Comparison of ENCODE assay signal across 7 cellular contexts in genomic region chr5:131138406-131138805, GRCh38. TPM values are rescaled to one million over a fixed set of nuclear protein-coding genes. Genes with fewer than 3 reads are reported as not detected.
A peak's percentile ranks its signal among the peaks of the same experiment; 100 is the strongest.
DNase-seq lines count a peak whose midpoint lies in the region; ATAC-seq and TF ChIP-seq lines count a peak whose summit lies in the region.
"Not testable (repeated sequence)": the region's sequence is repeated elsewhere in the genome, so short reads cannot be mapped to it uniquely, and the experiment has no call there.

No MANE protein-coding gene starts in this region.

- H3K4me1 Mint-ChIP-seq in CD4-positive, CD25-positive, alpha-beta regulatory T cell = peaks cover 5 to 23% (median 12%) of the 10 kb centered on the region in 4 donors
- peaks cover 16% of the 10 kb centered on the region for H3K4me1 Mint-ChIP-seq in activated CD4-positive, alpha-beta memory T cell treated with anti-CD3 and anti-CD28 coated beads for 36 hours (ENCODE audit: low read depth)
- peaks cover 6 to 43% (median 33%) of the 10 kb centered on the region in 7 donors for H3K4me1 Mint-ChIP-seq in naive thymus-derived CD4-positive, alpha-beta T cell

- not testable (repeated sequence) for H3K4me3 ChIP-seq in CD4-positive, CD25-positive, alpha-beta regulatory T cell (ENCODE audit: low read depth, low read length); HEK293 (ENCODE audit: low read depth, low read length); WERI-Rb-1 (ENCODE audit: low read depth, low read length); naive thymus-derived CD4-positive, alpha-beta T cell (ENCODE audit: low read length)

- DNase-seq in CD4-positive, CD25-positive, alpha-beta regulatory T cell = peak in 2 of 3 donors; percentile 24 to 39
- DNase-seq in T follicular helper cell (ENCODE audit: low read depth) = peak; percentile 3
- peak; percentile 10 for DNase-seq in WERI-Rb-1
- peak; percentile 22 for DNase-seq in activated CD4-positive, alpha-beta memory T cell treated with anti-CD3 and anti-CD28 coated beads for 36 hours
- peak; percentile 64 for DNase-seq in activated effector memory CD4-positive, alpha-beta T cell treated with anti-CD3 and anti-CD28 coated beads, Interleukin-2, amount 50 U/mL, for 16 hours
- peak in 5 of 9 donors; percentile 16 to 62 (median 36) for DNase-seq in naive thymus-derived CD4-positive, alpha-beta T cell

- not testable (repeated sequence) for TF ChIP-seq CTCF in HEK293 (tag by site-specific recombination; IDR thresholded peaks at IDR 0.05); WERI-Rb-1 (IDR thresholded peaks at IDR 0.05; ENCODE audit: low read depth, low read length)

- H3K27ac Mint-ChIP-seq in CD4-positive, CD25-positive, alpha-beta regulatory T cell = peak overlapping the region in 2 of 3 donors; percentile 20 to 64
- not testable (repeated sequence) for H3K27ac Mint-ChIP-seq in activated CD4-positive, alpha-beta memory T cell treated with anti-CD3 and anti-CD28 coated beads for 36 hours
- peak overlapping the region in 6 of 9 donors; percentile 49 to 83 (median 68) for H3K27ac Mint-ChIP-seq in naive thymus-derived CD4-positive, alpha-beta T cell

- ATAC-seq in CD4-positive, CD25-positive, alpha-beta regulatory T cell (ENCODE audit: low read depth in 2 of 2); naive thymus-derived CD4-positive, alpha-beta T cell: not testable (repeated sequence)

- H3K4me3 Mint-ChIP-seq in CD4-positive, CD25-positive, alpha-beta regulatory T cell = peak overlapping the region in 1 of 4 donors; percentile 51
- H3K4me3 Mint-ChIP-seq in activated CD4-positive, alpha-beta memory T cell treated with anti-CD3 and anti-CD28 coated beads for 36 hours = not testable (repeated sequence)
- peak overlapping the region in 7 of 10 donors; percentile 43 to 75 (median 65) for H3K4me3 Mint-ChIP-seq in naive thymus-derived CD4-positive, alpha-beta T cell

- intact Hi-C loops in activated CD4-positive, alpha-beta memory T cell treated with anti-CD3 and anti-CD28 coated beads for 36 hours (cut with micrococcal nuclease); naive thymus-derived CD4-positive, alpha-beta T cell (cut with micrococcal nuclease): not testable (repeated sequence)

- not testable (repeated sequence) for H3K36me3 ChIP-seq in CD4-positive, CD25-positive, alpha-beta regulatory T cell (ENCODE audit: control insufficient read depth, insufficient read depth, low read length); HEK293 (ENCODE audit: control insufficient read depth in 2 of 2, insufficient read depth in 1 of 2, low read length in 2 of 2); WERI-Rb-1; naive thymus-derived CD4-positive, alpha-beta T cell (ENCODE audit: control insufficient read depth in 2 of 3, insufficient read depth in 3 of 3, low read length in 3 of 3)

- H3K36me3 Mint-ChIP-seq in CD4-positive, CD25-positive, alpha-beta regulatory T cell; activated CD4-positive, alpha-beta memory T cell treated with anti-CD3 and anti-CD28 coated beads for 36 hours: not testable (repeated sequence)
- H3K36me3 Mint-ChIP-seq in naive thymus-derived CD4-positive, alpha-beta T cell = peaks cover 0 to 14% (median 5%) of the 10 kb centered on the region in 5 donors

- not testable (repeated sequence) for H3K4me1 ChIP-seq in CD4-positive, CD25-positive, alpha-beta regulatory T cell (ENCODE audit: control insufficient read depth, insufficient read depth, low read length, poor library complexity, severe bottlenecking); HEK293 (ENCODE audit: control insufficient read depth, insufficient read depth, low read length); naive thymus-derived CD4-positive, alpha-beta T cell (ENCODE audit: control insufficient read depth in 2 of 2, insufficient read depth in 2 of 2, low read length in 2 of 2)

- peaks cover 0 to 15% (median 4%) of the 10 kb centered on the region in 7 donors for H3K9me3 Mint-ChIP-seq in CD4-positive, CD25-positive, alpha-beta regulatory T cell
- peaks cover 11% of the 10 kb centered on the region for H3K9me3 Mint-ChIP-seq in activated CD4-positive, alpha-beta memory T cell treated with anti-CD3 and anti-CD28 coated beads for 36 hours
- H3K9me3 Mint-ChIP-seq in naive thymus-derived CD4-positive, alpha-beta T cell = peaks cover 3 to 27% (median 7%) of the 10 kb centered on the region in 11 donors

- H3K27ac ChIP-seq in CD4-positive, CD25-positive, alpha-beta regulatory T cell (ENCODE audit: insufficient read depth, low read length, poor library complexity, severe bottlenecking); HEK293 (ENCODE audit: extremely low read depth, low read depth, low read length); WERI-Rb-1; naive thymus-derived CD4-positive, alpha-beta T cell (ENCODE audit: low read depth, low read length): not testable (repeated sequence)

- CTCF ChIA-PET in HEK293 (lab: Yijun Ruan, JAX) = interaction anchor here (1.3 kb wide), 1 partner anchor 15 kb away, joined by 4 read pairs; no protein-coding TSS in a partner anchor
- CTCF ChIA-PET in activated CD4-positive, alpha-beta memory T cell treated with anti-CD3 and anti-CD28 coated beads for 36 hours (lab: Charles Lee); naive thymus-derived CD4-positive, alpha-beta T cell (lab: Charles Lee): not testable (repeated sequence)

- POLR2A ChIA-PET in HEK293 (lab: Yijun Ruan, JAX); activated CD4-positive, alpha-beta memory T cell treated with anti-CD3 and anti-CD28 coated beads for 36 hours (lab: Charles Lee): not testable (repeated sequence)
- POLR2A ChIA-PET in naive thymus-derived CD4-positive, alpha-beta T cell (lab: Charles Lee) = interaction anchor here (0.6 to 1.1 kb wide), 3 partner anchors 18 to 202 kb away, joined by 3 to 6 read pairs (median 3); no protein-coding TSS in a partner anchor

- H3K27me3 ChIP-seq in CD4-positive, CD25-positive, alpha-beta regulatory T cell (ENCODE audit: control insufficient read depth, insufficient read depth, low read length); WERI-Rb-1 (ENCODE audit: insufficient read depth, low read depth, severe bottlenecking); naive thymus-derived CD4-positive, alpha-beta T cell (ENCODE audit: control insufficient read depth in 2 of 2, insufficient read depth in 2 of 2, low read length in 2 of 2): not testable (repeated sequence)

- not testable (repeated sequence) for H3K9me3 ChIP-seq in CD4-positive, CD25-positive, alpha-beta regulatory T cell (ENCODE audit: control insufficient read depth in 2 of 2, low read length in 2 of 2); HEK293 (ENCODE audit: control insufficient read depth, insufficient read depth, low read depth, low read length); WERI-Rb-1 (ENCODE audit: severe bottlenecking); naive thymus-derived CD4-positive, alpha-beta T cell (ENCODE audit: control insufficient read depth in 2 of 3, low read length in 3 of 3)

- H3K27me3 Mint-ChIP-seq in CD4-positive, CD25-positive, alpha-beta regulatory T cell = peaks cover 21% of the 10 kb centered on the region
- H3K27me3 Mint-ChIP-seq in activated CD4-positive, alpha-beta memory T cell treated with anti-CD3 and anti-CD28 coated beads for 36 hours = not testable (repeated sequence)
- H3K27me3 Mint-ChIP-seq in naive thymus-derived CD4-positive, alpha-beta T cell = peaks cover 0 to 11% (median 0%) of the 10 kb centered on the region in 5 donors

TF ChIP-seq in HEK293, 187 proteins besides CTCF, POLR2A, EP300 and RAD21:
- TF ChIP-seq EGR2 (tag by site-specific recombination; IDR thresholded peaks at IDR 0.05; ENCODE audit: low read depth) = 0 out of 2 replicates have a peak, but pooled peaks have one; percentile 16

RNA-seq across cellular contexts. Expression of gene HINT1, which starts 26.6 kb away (rescaled TPM):
- 222 TPM for total RNA-seq in CD4-positive, CD25-positive, alpha-beta regulatory T cell
- polyA plus RNA-seq in CD4-positive, CD25-positive, alpha-beta regulatory T cell = 100 to 1,000 TPM; 355 to 440 (median 415) TPM
- 100 to 1,000 TPM; 349 to 361 TPM for total RNA-seq in activated CD4-positive, alpha-beta memory T cell treated with anti-CD3 and anti-CD28 coated beads for 36 hours
- total RNA-seq in naive thymus-derived CD4-positive, alpha-beta T cell = 100 to 1,000 TPM; 172 to 319 (median 233) TPM
- 100 to 1,000 TPM; 336 to 376 TPM for polyA plus RNA-seq in naive thymus-derived CD4-positive, alpha-beta T cell

RNA-seq across cellular contexts. Expression of gene LYRM7, which starts 32.3 kb away (rescaled TPM):
- 6.5 TPM for total RNA-seq in CD4-positive, CD25-positive, alpha-beta regulatory T cell
- polyA plus RNA-seq in CD4-positive, CD25-positive, alpha-beta regulatory T cell = 1 to 10 TPM; 4.3 to 5.1 (median 4.7) TPM
- total RNA-seq in activated CD4-positive, alpha-beta memory T cell treated with anti-CD3 and anti-CD28 coated beads for 36 hours = 10 to 100 TPM; 16.6 to 18.6 TPM
- 10 to 100 TPM in 4 of 5 experiments, 1 to 10 TPM in 1; 8.2 to 18.8 (median 16.3) TPM for total RNA-seq in naive thymus-derived CD4-positive, alpha-beta T cell
- polyA plus RNA-seq in naive thymus-derived CD4-positive, alpha-beta T cell = 10 to 100 TPM in 1 of 2 donors, 1 to 10 TPM in 1; 3.6 to 11.8 TPM

Comparison
In these comparisons a context has a peak if more than half of its experiments do, and no peak if none do; other contexts are left out.
1. DNase-seq: peak in every context shown above with its lines; median percentile 64 in activated effector memory CD4-positive, alpha-beta T cell treated with anti-CD3 and anti-CD28 coated beads, Interleukin-2, amount 50 U/mL, for 16 hours; 36 in naive thymus-derived CD4-positive, alpha-beta T cell; 32 in CD4-positive, CD25-positive, alpha-beta regulatory T cell; 22 in activated CD4-positive, alpha-beta memory T cell treated with anti-CD3 and anti-CD28 coated beads for 36 hours; 10 in WERI-Rb-1; 3 in T follicular helper cell.